Comparison of ENCODE assay signal across 35 cellular contexts in the genomic region with DNA sequence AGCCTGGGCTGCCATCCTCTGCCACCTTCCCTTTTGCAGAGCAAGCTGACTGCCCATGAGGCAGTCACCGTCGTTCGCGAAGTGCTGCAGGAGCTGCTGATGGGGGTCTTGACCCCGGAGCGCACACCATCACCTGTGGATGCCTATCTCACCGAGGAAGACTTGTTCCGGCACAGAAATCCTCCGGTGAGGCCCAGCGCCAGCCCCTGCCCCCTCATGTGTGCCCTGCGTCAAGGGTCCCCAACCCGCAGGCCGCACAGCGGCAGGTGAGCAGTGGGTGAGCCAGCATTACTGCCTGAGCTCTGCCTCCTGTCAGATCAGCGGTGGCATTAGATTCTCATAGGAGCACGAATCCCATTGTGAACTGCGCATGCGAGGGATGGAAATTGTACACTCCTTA. TPM values are rescaled to one million over a fixed set of nuclear protein-coding genes. Genes with fewer than 3 reads are reported as not detected.
"Had no signal": no experiment of that assay in that cellular context is flagged by ENCODE, and none has a peak within 500 bp of the region (broad histone marks: within the 10 kb centered on the region; RNA-seq: fewer than 3 reads in every experiment).

No MANE protein-coding gene starts in this region.

- H3K27me3 ChIP-seq: adrenal gland, ascending aorta, body of pancreas, brain microvascular endothelial cell, breast epithelium, cardiac muscle cell had no signal

- H3K4me1 ChIP-seq: adrenal gland, ascending aorta, body of pancreas, breast epithelium had no signal

- DNase-seq: activated effector memory CD4-positive, alpha-beta T cell treated with anti-CD3 and anti-CD28 coated beads, Interleukin-2, amount 50 U/mL, for 16 hours; activated effector memory CD4-positive, alpha-beta T cell treated with Interleukin-2 at 50 U/mL for 16 hours; activated gamma-delta T cell; activated gamma-delta T cell treated with Interleukin-2 at 50 U/mL for 16 hours; activated naive CD4-positive, alpha-beta T cell; activated naive CD4-positive, alpha-beta T cell treated with anti-CD3 and anti-CD28 coated beads for 36 hours; activated naive CD4-positive, alpha-beta T cell treated with anti-CD3 and anti-CD28 coated beads, Interleukin-2, amount 10 ng/mL, durations not matched to agents 7 days and 5 days; activated naive CD4-positive, alpha-beta T cell treated with anti-CD3 and anti-CD28 coated beads, Interleukin-2, amount 50 U/mL, for 16 hours; activated naive CD4-positive, alpha-beta T cell treated with Interleukin-2 at 50 U/mL for 16 hours; activated naive CD8-positive, alpha-beta T cell treated with anti-CD3 and anti-CD28 coated beads for 36 hours; activated naive CD8-positive, alpha-beta T cell treated with anti-CD3 and anti-CD28 coated beads, Interleukin-2, amount 10 ng/mL, durations not matched to agents 7 days and 5 days; activated naive CD8-positive, alpha-beta T cell treated with anti-CD3 and anti-CD28 coated beads, Interleukin-2, amount 50 U/mL, for 24 hours; activated T-cell treated with anti-CD3 and anti-CD28 coated beads for 4 hours; activated T-cell treated with anti-CD3 and anti-CD28 coated beads, Interleukin-2, amount 50 U/mL, for 1 hour; activated T-cell treated with anti-CD3 and anti-CD28 coated beads, Interleukin-2, amount 50 U/mL, for 24 hours; activated T-cell treated with anti-CD3 and anti-CD28 coated beads, Interleukin-2, amount 50 U/mL, for 4 hours; activated T-cell treated with anti-CD3 and anti-CD28 coated beads, Interleukin-2, amount 50 U/mL, for 48 hours; activated T-cell treated with anti-CD3 and anti-CD28 coated beads, Interleukin-2, amount 50 U/mL, for 72 hours; adrenal gland; amniotic stem cell; anterior cingulate cortex; aorta; body of pancreas; brain microvascular endothelial cell; caudate nucleus; central memory CD4-positive, alpha-beta T cell; cerebellar nuclear complex had no signal

- H3K27ac ChIP-seq: adrenal gland, ascending aorta, body of pancreas, brain microvascular endothelial cell, breast epithelium, cardiac muscle cell had no signal

- H3K9me3 ChIP-seq: adrenal gland, ascending aorta, body of pancreas, breast epithelium had no signal

- ATAC-seq: activated naive CD4-positive, alpha-beta T cell treated with anti-CD3 and anti-CD28 coated beads, Interleukin-2, amount 50 U/mL, for 72 hours; activated naive CD8-positive, alpha-beta T cell treated with anti-CD3 and anti-CD28 coated beads, Interleukin-2, amount 50 U/mL, for 24 hours; activated T-cell treated with anti-CD3 and anti-CD28 coated beads, Interleukin-2, amount 50 U/mL, for 4 hours; activated T-cell treated with anti-CD3 and anti-CD28 coated beads, Interleukin-2, amount 50 U/mL, for 72 hours; activated T-helper 17 cell treated with anti-CD3 and anti-CD28 coated beads, Interleukin-2, amount 50 U/mL, for 72 hours; body of pancreas had no signal

- H3K36me3 ChIP-seq: adrenal gland, ascending aorta, brain microvascular endothelial cell, breast epithelium, cardiac muscle cell had no signal

- H3K4me3 ChIP-seq: adrenal gland, ascending aorta, body of pancreas, breast epithelium, cardiac muscle cell had no signal

RNA-seq across cellular contexts. Expression of gene EPN3, which starts 7.7 kb away (rescaled TPM):
- total RNA-seq: activated naive CD4-positive, alpha-beta T cell treated with anti-CD3 and anti-CD28 coated beads for 36 hours; activated naive CD4-positive, alpha-beta T cell treated with anti-CD3 and anti-CD28 coated beads, Interleukin-2, amount 50 U/mL, for 72 hours; activated naive CD8-positive, alpha-beta T cell treated with anti-CD3 and anti-CD28 coated beads for 36 hours; activated naive CD8-positive, alpha-beta T cell treated with anti-CD3 and anti-CD28 coated beads, Interleukin-2, amount 10 ng/mL, durations not matched to agents 7 days and 5 days; activated T-cell treated with anti-CD3 and anti-CD28 coated beads, Interleukin-2, amount 50 U/mL, for 72 hours; activated T-helper 1 cell treated with anti-CD3 and anti-CD28 coated beads, Interleukin-12 subunit alpha, Interleukin-12 subunit beta, Interleukin-2, Interleukin-4 antibody, amounts not matched to agents 30 ng/mL and 10 ng/mL and 1 ng/mL, durations not matched to agents 14 hours and 24 hours and 36 hours; activated T-helper 17 cell treated with anti-CD3 and anti-CD28 coated beads, Interleukin-2, amount 50 U/mL, for 72 hours; activated T-helper 2 cell treated with anti-CD3 and anti-CD28 coated beads, Interferon-gamma antibody, Interleukin-2, Interleukin-4, amounts not matched to agents 10 μg/mL and 5 μg/mL and 100 μg/mL, durations not matched to agents 14 hours and 24 hours and 36 hours; aorta had no signal

RNA-seq across cellular contexts. Expression of gene CACNA1G, which starts 35.7 kb away (rescaled TPM):
- total RNA-seq: activated T-helper 2 cell treated with anti-CD3 and anti-CD28 coated beads, Interferon-gamma antibody, Interleukin-2, Interleukin-4, amounts not matched to agents 10 μg/mL and 5 μg/mL and 100 μg/mL, durations not matched to agents 14 hours and 24 hours and 36 hours; bronchial epithelial cell had no signal
- polyA plus RNA-seq: aorta had no signal
